In genomic region chr9:111873901-111874300, GRCh38 we compare ENCODE assay signal across 20 cellular contexts.
"Had no signal": no experiment of that assay in that cellular context is flagged by ENCODE, and none has a peak within 500 bp of the region (broad histone marks: within the 10 kb centered on the region; RNA-seq: fewer than 3 reads in every experiment).

No MANE protein-coding gene starts in this region.

- H3K4me3 ChIP-seq: lung, psoas muscle, right atrium auricular region, upper lobe of right lung had no signal

- ATAC-seq: activated T-cell treated with anti-CD3 and anti-CD28 coated beads, Interleukin-2, amount 50 U/mL, for 72 hours; left lobe of liver; natural killer cell treated with Interleukin-12 subunit alpha and Interleukin-12 subunit beta and Interleukin-15 and Interleukin-18, amount 100 ng/mL, for 72 hours; psoas muscle; stimulated activated naive CD8-positive, alpha-beta T cell treated with anti-CD3 and anti-CD28 coated beads, Interleukin-15, Interleukin-2, amounts not matched to agents 100 U/mL and 50 U/mL, for 24 hours; T-helper 17 cell; upper lobe of right lung had no signal

- DNase-seq: activated CD4-positive, alpha-beta memory T cell treated with anti-CD3 and anti-CD28 coated beads for 36 hours; activated CD4-positive, alpha-beta T cell treated with anti-CD3 and anti-CD28 coated beads for 48 hours; activated CD4-positive, CD25-positive, alpha-beta regulatory T cell; activated effector memory CD4-positive, alpha-beta T cell treated with Interleukin-2 at 50 U/mL for 16 hours; activated naive CD4-positive, alpha-beta T cell treated with anti-CD3 and anti-CD28 coated beads for 36 hours; activated naive CD8-positive, alpha-beta T cell treated with anti-CD3 and anti-CD28 coated beads, Interleukin-2, amount 10 ng/mL, durations not matched to agents 7 days and 5 days; activated T-cell treated with anti-CD3 and anti-CD28 coated beads, Interleukin-2, amount 50 U/mL, for 72 hours; amniotic stem cell; erythroblast; kidney; psoas muscle; stimulated activated CD4-positive, alpha-beta T cell treated with anti-CD3 and anti-CD28 coated beads, Interleukin-4, amount 100 ng/mL, for 24 hours; stimulated activated naive CD8-positive, alpha-beta T cell treated with anti-CD3 and anti-CD28 coated beads, Interleukin-15, Interleukin-2, amounts not matched to agents 100 U/mL and 50 U/mL, for 24 hours; SW 1271; T-helper 17 cell; upper lobe of right lung had no signal
